ENCODE assay signal across 8 cellular contexts in the genomic region with DNA sequence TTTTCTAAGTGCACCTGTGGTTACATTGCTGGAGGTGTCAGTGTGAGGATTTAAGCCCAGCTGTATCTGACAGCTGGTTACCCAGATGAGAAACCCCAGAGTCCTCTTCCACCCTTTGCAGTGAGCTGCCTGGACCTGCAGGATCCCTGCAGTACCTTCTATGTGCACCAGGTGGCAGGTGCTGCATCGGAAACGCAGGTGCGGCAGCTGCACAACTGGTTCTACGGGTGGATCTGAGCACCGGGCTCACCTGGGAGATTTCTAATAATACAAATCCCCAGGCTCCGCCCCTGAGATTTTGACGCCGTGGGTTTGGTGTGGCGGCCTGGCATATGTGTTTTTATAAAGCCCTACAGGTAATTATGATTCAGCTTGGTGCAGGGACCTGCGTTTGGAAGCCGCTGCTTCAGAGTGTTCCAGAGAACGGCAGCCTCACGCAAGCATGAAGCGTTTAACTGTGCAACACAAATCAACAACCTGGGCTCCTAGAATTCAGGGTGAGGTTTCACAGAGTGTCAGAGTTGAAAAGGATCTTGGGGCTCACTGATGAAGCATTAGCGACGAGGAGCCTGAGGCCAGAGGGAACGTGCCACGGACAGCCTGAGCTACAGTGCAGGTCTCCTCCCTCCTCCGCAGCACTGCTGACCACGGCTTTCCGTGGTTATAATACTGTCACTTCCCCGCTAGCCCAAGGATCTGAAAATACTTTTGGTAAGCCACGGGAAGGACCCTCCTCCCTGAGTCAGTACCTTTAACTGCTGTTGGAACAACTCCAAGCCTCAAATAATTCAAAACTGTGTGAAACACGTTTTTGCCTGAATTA.
DNase-seq lines count a peak whose midpoint lies in the region; ATAC-seq and TF ChIP-seq lines count a peak whose summit lies in the region.

No MANE protein-coding gene starts in this region.

- H3K4me1 ChIP-seq in HUES48 (ENCODE audit: control insufficient read depth, insufficient read depth, low read length) (no peaks in the 10 kb centered on the region), OCI-LY1 (ENCODE audit: insufficient read depth, low read length, severe bottlenecking) (no peaks in the 10 kb centered on the region), parathyroid adenoma (no peaks in the 10 kb centered on the region), vagina (no peaks in the 10 kb centered on the region)

- peaks cover 6% of the 10 kb centered on the region for H3K27me3 ChIP-seq in HUES48 (ENCODE audit: control insufficient read depth, insufficient read depth, low read length)
- H3K27me3 ChIP-seq in OCI-LY1 (ENCODE audit: insufficient read depth, low read length): no peaks in the 10 kb centered on the region
- H3K27me3 ChIP-seq in parathyroid adenoma (ENCODE audit: control insufficient read depth, insufficient read depth, low read length): no peaks in the 10 kb centered on the region
- H3K27me3 ChIP-seq in vagina: no peaks in the 10 kb centered on the region

- DNase-seq in DMS 273 treated with DMSO at 0.1 percent for 48 hours (lab: John Stamatoyannopoulos, UW) (peak; percentile 41), activated T-cell treated with anti-CD3 and anti-CD28 coated beads for 48 hours (ENCODE audit: low read depth) (peak; percentile 67), fibroblast of peridontal ligament (ENCODE audit: extremely low read depth) (peak; percentile 16), vagina (ENCODE audit: extremely low spot score in 2 of 2) (peak; percentile 87 to 95)

- no peaks in the 10 kb centered on the region for H3K9me3 ChIP-seq in HUES48 (ENCODE audit: control insufficient read depth, insufficient read depth, low read length)
- no peaks in the 10 kb centered on the region for H3K9me3 ChIP-seq in OCI-LY1 (ENCODE audit: low read length)
- H3K9me3 ChIP-seq in parathyroid adenoma (ENCODE audit: control insufficient read depth, low read length): no peaks in the 10 kb centered on the region
- H3K9me3 ChIP-seq in vagina: no peaks in the 10 kb centered on the region

- intact Hi-C loops in vagina (cut with DNase I): no loop called here

- no peak for TF ChIP-seq POLR2A in vagina (IDR thresholded peaks at IDR 0.05)

- H3K4me3 ChIP-seq in HUES48 (ENCODE audit: low read depth, low read length) (peak overlapping the region; percentile 4; the same call in 1 of the 2 replicates), OCI-LY1 (ENCODE audit: low read depth, low read length, poor library complexity, severe bottlenecking) (no peak overlapping the region), parathyroid adenoma (ENCODE audit: low read depth, low read length) (peak overlapping the region; percentile 49), vagina (no peak overlapping the region)

- TF ChIP-seq CTCF in OCI-LY1 (IDR thresholded peaks at IDR 0.05; ENCODE audit: low read length) (peak; percentile 73), parathyroid adenoma (IDR thresholded peaks at IDR 0.05) (peak; percentile 55), vagina (IDR thresholded peaks at IDR 0.05) (peak; percentile 27 to 59 (median 53))

- no peaks in the 10 kb centered on the region for H3F3A ChIP-seq in OCI-LY1 (ENCODE audit: insufficient read depth, low read length)

- H3K9ac ChIP-seq in HUES48 (ENCODE audit: low read depth, low read length) (no peak overlapping the region), OCI-LY1 (ENCODE audit: low read length) (no peak overlapping the region), parathyroid adenoma (no peak overlapping the region)

- no peak overlapping the region for H3K27ac ChIP-seq in HUES48 (ENCODE audit: low read depth, low read length)
- H3K27ac ChIP-seq in OCI-LY1 (ENCODE audit: low read depth, low read length, poor library complexity, severe bottlenecking): no peak overlapping the region
- no peak overlapping the region for H3K27ac ChIP-seq in parathyroid adenoma
- no peak overlapping the region for H3K27ac ChIP-seq in vagina

- H2AFZ ChIP-seq in OCI-LY1 (ENCODE audit: low read length) (no peak overlapping the region), parathyroid adenoma (no peak overlapping the region)

- no peaks in the 10 kb centered on the region for H3K79me2 ChIP-seq in OCI-LY1 (ENCODE audit: insufficient read depth, low read length)
- no peaks in the 10 kb centered on the region for H3K79me2 ChIP-seq in parathyroid adenoma

- ATAC-seq in GM21390 (IDR thresholded peaks at IDR 0.05; ENCODE audit: unreplicated experiment): peak; percentile 100

- H3K4me2 ChIP-seq in OCI-LY1 (ENCODE audit: low read length) (no peak overlapping the region), parathyroid adenoma (ENCODE audit: low read length) (peak overlapping the region; percentile 61)

- H3K36me3 ChIP-seq in HUES48 (ENCODE audit: control insufficient read depth, insufficient read depth, low read length) (no peaks in the 10 kb centered on the region), OCI-LY1 (ENCODE audit: insufficient read depth, low read length) (no peaks in the 10 kb centered on the region), parathyroid adenoma (ENCODE audit: control insufficient read depth, insufficient read depth, low read length) (no peaks in the 10 kb centered on the region), vagina (no peaks in the 10 kb centered on the region)

- no peaks in the 10 kb centered on the region for H4K20me1 ChIP-seq in OCI-LY1 (ENCODE audit: insufficient read depth, low read length)

- no peaks in the 10 kb centered on the region for H3K9me2 ChIP-seq in OCI-LY1 (ENCODE audit: low read depth, low read length)

Comparison
In these comparisons a context has a peak if more than half of its experiments do, and no peak if none do; other contexts are left out.
1. DNase-seq: peak in every context shown above with its lines; median percentile 91 in vagina; 67 in activated T-cell treated with anti-CD3 and anti-CD28 coated beads for 48 hours; 41 in DMS 273 treated with DMSO at 0.1 percent for 48 hours; 16 in fibroblast of peridontal ligament.
2. H3K4me3 ChIP-seq: peak in HUES48 (single experiment) and parathyroid adenoma (single experiment); none in OCI-LY1 (single experiment) and vagina (0 of 2).
3. Peak in every context shown above with its lines, with median percentiles within 50 percentile points of each other: CTCF ChIP-seq.